ENCODE assay signal across 28 cellular contexts in genomic region chr1:117107364-117107763, GRCh38.
"Had no signal": no experiment of that assay in that cellular context is flagged by ENCODE, and none has a peak within 500 bp of the region (broad histone marks: within the 10 kb centered on the region; RNA-seq: fewer than 3 reads in every experiment).

No MANE protein-coding gene starts in this region.

- H3K27me3 ChIP-seq: neutrophil, right lobe of liver, spleen, suprapubic skin, testis, tibial artery, transverse colon, upper lobe of right lung, uterus had no signal

- H3K4me2 ChIP-seq: smooth muscle cell had no signal

- H3K36me3 ChIP-seq: right lobe of liver, transverse colon, uterus had no signal

- H3K4me1 ChIP-seq: parathyroid adenoma, psoas muscle, right lobe of liver, spleen, suprapubic skin, testis, tibial artery, transverse colon, upper lobe of right lung, uterus had no signal

- ATAC-seq: naive thymus-derived CD8-positive, alpha-beta T cell; psoas muscle; right cardiac atrium; right lobe of liver; stimulated activated memory B cell treated with anti-CD40 and anti-IgM and Interleukin-4, amounts not matched to agents 10 μg/mL and 1 μg/mL and 100 μg/mL, for 72 hours; stimulated activated naive CD8-positive, alpha-beta T cell treated with anti-CD3 and anti-CD28 coated beads, Interleukin-15, Interleukin-2, amounts not matched to agents 100 U/mL and 50 U/mL, for 24 hours; upper lobe of right lung had no signal

- H3K4me3 ChIP-seq: psoas muscle, right lobe of liver, skin epidermis, smooth muscle cell, spleen, suprapubic skin, testis, tibial artery, transverse colon, upper lobe of right lung, uterus had no signal

- H3K9ac ChIP-seq: parathyroid adenoma had no signal

- DNase-seq: naive thymus-derived CD8-positive, alpha-beta T cell; nephron progenitor cell; nucleus accumbens; posterior cingulate gyrus; psoas muscle; right cardiac atrium; right lobe of liver; spleen; stimulated activated CD4-positive, alpha-beta T cell treated with anti-CD3 and anti-CD28 coated beads, Interleukin-12 subunit alpha, Interleukin-12 subunit beta, amount 100 ng/mL, for 4 hours; stimulated activated CD4-positive, alpha-beta T cell treated with anti-CD3 and anti-CD28 coated beads, Interleukin-1b, Interleukin-23, amount 100 ng/mL, for 48 hours; stimulated activated CD4-positive, alpha-beta T cell treated with anti-CD3 and anti-CD28 coated beads, Interleukin-4, amount 100 ng/mL, for 1 hour; stimulated activated CD4-positive, alpha-beta T cell treated with anti-CD3 and anti-CD28 coated beads, Interleukin-4, amount 100 ng/mL, for 4 hours; stimulated activated CD8-positive, alpha-beta memory T cell treated with anti-CD3 and anti-CD28 coated beads, Interleukin-4, amount 100 ng/mL, for 48 hours; stimulated activated naive CD4-positive, alpha-beta T cell; stimulated activated naive CD8-positive, alpha-beta T cell treated with anti-CD3 and anti-CD28 coated beads, Interleukin-15, amount 100 ng/mL, for 72 hours; stimulated activated naive CD8-positive, alpha-beta T cell treated with anti-CD3 and anti-CD28 coated beads, Interleukin-15, Interleukin-2, amounts not matched to agents 100 U/mL and 50 U/mL, for 24 hours; substantia nigra; testis; tibial artery; transverse colon; upper lobe of right lung; uterus had no signal

- H3K9me3 ChIP-seq: neutrophil, psoas muscle, right lobe of liver, spleen, suprapubic skin, testis, tibial artery, transverse colon, upper lobe of right lung, uterus had no signal

- H3K79me2 ChIP-seq: parathyroid adenoma had no signal

- H3K27ac ChIP-seq: neutrophil, parathyroid adenoma, psoas muscle, right lobe of liver, skin epidermis, spleen, suprapubic skin, testis, tibial artery, transverse colon, upper lobe of right lung, uterus had no signal

- H2AFZ ChIP-seq: parathyroid adenoma had no signal
